ENCODE assay signal across 1 cellular context in the genomic region with DNA sequence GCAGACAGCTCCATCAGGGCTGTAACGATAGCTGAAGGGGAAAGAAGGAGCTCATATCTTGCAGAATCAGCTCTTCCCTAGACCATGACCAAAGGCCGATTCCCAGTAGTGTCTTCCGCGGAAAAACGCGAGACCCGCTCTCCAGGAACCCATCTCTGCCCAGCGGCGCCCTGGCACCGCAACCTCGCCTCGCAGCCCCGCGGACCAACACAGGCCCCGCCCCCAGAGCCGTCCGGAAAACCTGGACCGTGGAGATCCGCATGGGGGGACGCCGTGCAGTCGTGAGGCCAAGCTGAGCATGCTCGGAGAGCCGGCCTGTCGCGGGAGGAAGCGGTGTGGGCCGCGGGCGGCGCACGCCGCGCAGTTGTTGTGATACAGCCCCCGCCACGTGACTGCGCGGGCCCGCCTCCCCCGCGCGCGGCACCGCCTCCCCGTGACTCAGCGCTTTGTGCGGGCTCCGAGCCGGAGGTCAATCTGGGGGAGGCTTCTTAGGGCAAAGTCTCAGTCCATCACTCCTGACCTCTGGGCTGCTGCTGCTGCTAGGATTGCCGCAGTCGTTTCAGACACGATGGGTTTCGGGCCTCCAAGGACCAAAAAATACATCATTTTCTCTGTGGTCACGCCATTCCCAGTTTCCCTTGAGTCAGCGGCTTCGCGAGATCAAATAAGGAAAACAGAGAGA.
TF ChIP-seq lines count a peak whose summit lies in the region.

No MANE protein-coding gene starts in this region.

TF ChIP-seq in HEK293, 187 proteins besides CTCF, POLR2A, EP300 and RAD21 (continued from another document):
- TF ChIP-seq, protein P1, sequence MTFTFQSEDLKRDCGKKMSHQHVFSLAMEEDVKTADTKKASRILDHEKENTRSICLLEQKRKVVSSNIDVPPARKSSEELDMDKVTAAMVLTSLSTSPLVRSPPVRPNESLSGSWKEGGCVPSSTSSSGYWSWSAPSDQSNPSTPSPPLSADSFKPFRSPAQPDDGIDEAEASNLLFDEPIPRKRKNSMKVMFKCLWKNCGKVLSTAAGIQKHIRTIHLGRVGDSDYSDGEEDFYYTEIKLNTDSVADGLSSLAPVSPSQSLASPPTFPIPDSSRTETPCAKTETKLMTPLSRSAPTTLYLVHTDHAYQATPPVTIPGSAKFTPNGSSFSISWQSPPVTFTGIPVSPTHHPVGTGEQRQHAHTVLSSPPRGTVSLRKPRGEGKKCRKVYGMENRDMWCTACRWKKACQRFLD (tag by site-specific recombination; IDR thresholded peaks at IDR 0.05) = no peak
- TF ChIP-seq KLF8 (tag by site-specific recombination; IDR thresholded peaks at IDR 0.05) (peak; percentile 86), ZNF555 (tag by site-specific recombination; conservative IDR thresholded peaks at IDR 0.05) (no peak), ZNF837 (tag by site-specific recombination; IDR thresholded peaks at IDR 0.05) (no peak), ZNF335 (tag by site-specific recombination; conservative IDR thresholded peaks at IDR 0.05) (peak; percentile 78), ZNF274 (IDR thresholded peaks at IDR 0.05; ENCODE audit: low read length) (no peak), ZNF274 (tag by site-specific recombination; IDR thresholded peaks at IDR 0.05; ENCODE audit: borderline replicate concordance) (no peak), ZNF549 (tag by site-specific recombination; IDR thresholded peaks at IDR 0.05) (no peak), GLI2 (tag by site-specific recombination; IDR thresholded peaks at IDR 0.05; ENCODE audit: borderline replicate concordance, low read depth) (no peak), ZNF654 (tag by site-specific recombination; IDR thresholded peaks at IDR 0.05; ENCODE audit: low read depth) (no peak), TCF7L2 (IDR thresholded peaks at IDR 0.05; ENCODE audit: borderline replicate concordance, low read depth, low read length) (no peak), SCRT2 (tag by site-specific recombination; IDR thresholded peaks at IDR 0.05) (no peak), REPIN1 (tag by site-specific recombination; IDR thresholded peaks at IDR 0.05; ENCODE audit: low read depth) (no peak), ZNF37A (tag by site-specific recombination; IDR thresholded peaks at IDR 0.05) (no peak), ZNF366 (tag by site-specific recombination; conservative IDR thresholded peaks at IDR 0.05) (no peak), ZNF133 (tag by site-specific recombination; IDR thresholded peaks at IDR 0.05) (no peak), ZNF624 (tag by site-specific recombination; IDR thresholded peaks at IDR 0.05) (no peak), ZFP41 (tag by site-specific recombination; IDR thresholded peaks at IDR 0.05; ENCODE audit: borderline replicate concordance) (no peak), ZNF433 (tag by site-specific recombination; IDR thresholded peaks at IDR 0.05; ENCODE audit: low read depth) (no peak)
- TF ChIP-seq, protein P2, sequence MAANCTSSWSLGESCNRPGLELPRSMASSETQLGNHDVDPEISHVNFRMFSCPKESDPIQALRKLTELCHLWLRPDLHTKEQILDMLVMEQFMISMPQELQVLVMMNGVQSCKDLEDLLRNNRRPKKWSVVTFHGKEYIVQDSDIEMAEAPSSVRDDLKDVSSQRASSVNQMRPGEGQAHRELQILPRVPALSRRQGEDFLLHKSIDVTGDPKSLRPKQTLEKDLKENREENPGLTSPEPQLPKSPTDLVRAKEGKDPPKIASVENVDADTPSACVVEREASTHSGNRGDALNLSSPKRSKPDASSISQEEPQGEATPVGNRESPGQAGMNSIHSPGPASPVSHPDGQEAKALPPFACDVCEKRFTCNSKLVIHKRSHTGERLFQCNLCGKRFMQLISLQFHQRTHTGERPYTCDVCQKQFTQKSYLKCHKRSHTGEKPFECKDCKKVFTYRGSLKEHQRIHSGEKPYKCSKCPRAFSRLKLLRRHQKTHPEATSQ (tag by site-specific recombination; IDR thresholded peaks at IDR 0.05) = peak; percentile 75; the same call in 1 of the 2 replicates
